ENCODE assay signal across 15 cellular contexts in the genomic region with DNA sequence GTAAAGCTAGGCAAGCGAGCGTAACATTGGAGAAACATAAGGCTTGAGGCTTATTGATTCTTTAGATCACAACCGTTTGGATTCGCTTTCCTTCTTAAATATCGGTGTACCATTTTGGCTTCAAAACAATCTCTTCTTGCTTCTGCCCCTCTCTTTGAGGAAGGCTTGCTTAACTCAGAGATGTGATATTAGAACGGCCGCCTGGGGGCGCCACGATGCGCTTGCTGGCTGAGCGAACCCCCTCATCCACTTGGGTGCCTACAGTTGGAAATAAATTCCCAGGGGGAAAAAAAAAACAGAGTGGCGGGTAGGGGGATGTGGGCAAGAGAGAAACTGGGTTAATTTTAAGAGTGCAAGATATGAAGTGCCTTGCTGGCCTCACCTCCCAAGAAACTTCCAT.
DNase-seq lines count a peak whose midpoint lies in the region; ATAC-seq and TF ChIP-seq lines count a peak whose summit lies in the region.
"Had no signal": no experiment of that assay in that cellular context is flagged by ENCODE, and none has a peak within 500 bp of the region (broad histone marks: within the 10 kb centered on the region; RNA-seq: fewer than 3 reads in every experiment).

No MANE protein-coding gene starts in this region.

- H3K4me3 ChIP-seq in choroid plexus epithelial cell (ENCODE audit: low read depth, low read length) (no peak overlapping the region), neural cell (ENCODE audit: low read length) (no peak overlapping the region), stomach (no peak overlapping the region)

- no peak for ATAC-seq in activated CD8-positive, alpha-beta memory T cell treated with anti-CD3 and anti-CD28 coated beads, Interleukin-2, amount 10 ng/mL, durations not matched to agents 7 days and 5 days
- ATAC-seq: left ventricle myocardium superior had no signal

- no peaks in the 10 kb centered on the region for H3K27me3 ChIP-seq in neural cell (ENCODE audit: insufficient read depth, low read depth, low read length)
- H3K27me3 ChIP-seq in stomach = no peaks in the 10 kb centered on the region

- H3K27ac Mint-ChIP-seq in activated CD8-positive, alpha-beta memory T cell treated with anti-CD3 and anti-CD28 coated beads, Interleukin-2, amount 10 ng/mL, durations not matched to agents 7 days and 5 days = no peak overlapping the region

- CTCF ChIA-PET in activated CD8-positive, alpha-beta memory T cell treated with anti-CD3 and anti-CD28 coated beads, Interleukin-2, amount 10 ng/mL, durations not matched to agents 7 days and 5 days (lab: Charles Lee) = no interaction called here

- intact Hi-C loops in stomach (cut with DNase I; ENCODE audit: low total_unique reads) = no loop called here

- no peaks in the 10 kb centered on the region for H3K79me2 ChIP-seq in neural cell (replicated peaks; ENCODE audit: insufficient read depth, low read length)

- H4K20me1 ChIP-seq in neural cell (ENCODE audit: insufficient read depth) = no peaks in the 10 kb centered on the region

- H3K4me1 ChIP-seq in stomach = no peaks in the 10 kb centered on the region

- H3K36me3 ChIP-seq in neural cell (ENCODE audit: insufficient read depth, low read length) (peaks cover 35% of the 10 kb centered on the region), stomach (peaks cover 0 to 64% (median 42%) of the 10 kb centered on the region in 4 donors)

- no peak for TF ChIP-seq EP300 in neural cell (conservative IDR thresholded peaks at IDR 0.05; ENCODE audit: poor library complexity, severe bottlenecking)
- TF ChIP-seq EP300 in stomach (IDR thresholded peaks at IDR 0.05) = no peak

- WGBS in stomach, 5 donors = 71 to 80% (median 75%) methylated on average over 12 of the region's 12 CpGs

- DNase-seq in DMS 273 (lab: John Stamatoyannopoulos, UW; ENCODE audit: unreplicated experiment) (peak; percentile 10), DMS 273 treated with DMSO at 0.1 percent for 48 hours (lab: John Stamatoyannopoulos, UW) (no peak), choroid plexus epithelial cell (ENCODE audit: low read depth) (no peak), stomach (no peak), COLO829 (ENCODE audit: low spot score) (no peak)
- DNase-seq in activated CD8-positive, alpha-beta memory T cell treated with anti-CD3 and anti-CD28 coated beads, Interleukin-2, amount 10 ng/mL, durations not matched to agents 7 days and 5 days = no peak
- DNase-seq: 8988T; activated CD8-positive, alpha-beta memory T cell treated with anti-CD3 and anti-CD28 coated beads for 24 hours; activated naive CD4-positive, alpha-beta T cell treated with Interleukin-2 at 50 U/mL for 16 hours; cortex of kidney; left ventricle myocardium superior; T1000 had no signal

- no peak for TF ChIP-seq POLR2A in stomach (IDR thresholded peaks at IDR 0.05)

- peak; percentile 41 for TF ChIP-seq CTCF in LNCAP (IDR thresholded peaks at IDR 0.05)
- TF ChIP-seq CTCF in choroid plexus epithelial cell (conservative IDR thresholded peaks at IDR 0.05; ENCODE audit: low read depth, low read length) = peak; percentile 41
- peak; percentile 41 for TF ChIP-seq CTCF in neural cell (IDR thresholded peaks at IDR 0.05; ENCODE audit: poor library complexity, severe bottlenecking)
- TF ChIP-seq CTCF in stomach (IDR thresholded peaks at IDR 0.05) = no peak

- H3K9me3 ChIP-seq in neural cell (ENCODE audit: low read length) = no peaks in the 10 kb centered on the region
- H3K9me3 ChIP-seq in stomach = no peaks in the 10 kb centered on the region

- H3K4me1 Mint-ChIP-seq in activated CD8-positive, alpha-beta memory T cell treated with anti-CD3 and anti-CD28 coated beads, Interleukin-2, amount 10 ng/mL, durations not matched to agents 7 days and 5 days = no peaks in the 10 kb centered on the region

- no peak overlapping the region for H3K4me2 ChIP-seq in neural cell (ENCODE audit: low read length)
- H3K4me2 ChIP-seq: KMS-11 had no signal

- H2AFZ ChIP-seq in neural cell (ENCODE audit: low read depth, low read length) = no peak overlapping the region

- TF ChIP-seq RAD21 in neural cell (conservative IDR thresholded peaks at IDR 0.05) = no peak

- H3K9me3 Mint-ChIP-seq in activated CD8-positive, alpha-beta memory T cell treated with anti-CD3 and anti-CD28 coated beads, Interleukin-2, amount 10 ng/mL, durations not matched to agents 7 days and 5 days (ENCODE audit: low read depth) = no peaks in the 10 kb centered on the region

- H3K4me3 Mint-ChIP-seq in activated CD8-positive, alpha-beta memory T cell treated with anti-CD3 and anti-CD28 coated beads, Interleukin-2, amount 10 ng/mL, durations not matched to agents 7 days and 5 days = no peak overlapping the region

- H3F3A ChIP-seq in neural cell (ENCODE audit: insufficient read depth, low read length, poor library complexity, severe bottlenecking) = peaks cover 3% of the 10 kb centered on the region

- no peaks in the 10 kb centered on the region for H3K9me2 ChIP-seq in neural cell (ENCODE audit: insufficient read depth, low read length)

- H3K27me3 Mint-ChIP-seq in activated CD8-positive, alpha-beta memory T cell treated with anti-CD3 and anti-CD28 coated beads, Interleukin-2, amount 10 ng/mL, durations not matched to agents 7 days and 5 days = peaks cover 3% of the 10 kb centered on the region

- no peaks in the 10 kb centered on the region for H3K36me3 Mint-ChIP-seq in activated CD8-positive, alpha-beta memory T cell treated with anti-CD3 and anti-CD28 coated beads, Interleukin-2, amount 10 ng/mL, durations not matched to agents 7 days and 5 days

- no peak overlapping the region for H3K9ac ChIP-seq in neural cell (ENCODE audit: low read length)
- H3K9ac ChIP-seq: KMS-11 had no signal

- H3K27ac ChIP-seq in neural cell (ENCODE audit: low read length) = no peak overlapping the region
- H3K27ac ChIP-seq in stomach = no peak overlapping the region
- H3K27ac ChIP-seq: KMS-11 had no signal

TF ChIP-seq in neural cell, 6 proteins besides CTCF, POLR2A, EP300 and RAD21:
- no peak for TF ChIP-seq TAF1 (IDR thresholded peaks at IDR 0.05; ENCODE audit: low read depth)
- no peak for TF ChIP-seq EZH2 (IDR thresholded peaks at IDR 0.05; ENCODE audit: borderline replicate concordance, insufficient read depth, low read length, poor library complexity, severe bottlenecking)
- no peak for TF ChIP-seq SMC3 (conservative IDR thresholded peaks at IDR 0.05; ENCODE audit: poor library complexity)
- TF ChIP-seq, protein P1, sequence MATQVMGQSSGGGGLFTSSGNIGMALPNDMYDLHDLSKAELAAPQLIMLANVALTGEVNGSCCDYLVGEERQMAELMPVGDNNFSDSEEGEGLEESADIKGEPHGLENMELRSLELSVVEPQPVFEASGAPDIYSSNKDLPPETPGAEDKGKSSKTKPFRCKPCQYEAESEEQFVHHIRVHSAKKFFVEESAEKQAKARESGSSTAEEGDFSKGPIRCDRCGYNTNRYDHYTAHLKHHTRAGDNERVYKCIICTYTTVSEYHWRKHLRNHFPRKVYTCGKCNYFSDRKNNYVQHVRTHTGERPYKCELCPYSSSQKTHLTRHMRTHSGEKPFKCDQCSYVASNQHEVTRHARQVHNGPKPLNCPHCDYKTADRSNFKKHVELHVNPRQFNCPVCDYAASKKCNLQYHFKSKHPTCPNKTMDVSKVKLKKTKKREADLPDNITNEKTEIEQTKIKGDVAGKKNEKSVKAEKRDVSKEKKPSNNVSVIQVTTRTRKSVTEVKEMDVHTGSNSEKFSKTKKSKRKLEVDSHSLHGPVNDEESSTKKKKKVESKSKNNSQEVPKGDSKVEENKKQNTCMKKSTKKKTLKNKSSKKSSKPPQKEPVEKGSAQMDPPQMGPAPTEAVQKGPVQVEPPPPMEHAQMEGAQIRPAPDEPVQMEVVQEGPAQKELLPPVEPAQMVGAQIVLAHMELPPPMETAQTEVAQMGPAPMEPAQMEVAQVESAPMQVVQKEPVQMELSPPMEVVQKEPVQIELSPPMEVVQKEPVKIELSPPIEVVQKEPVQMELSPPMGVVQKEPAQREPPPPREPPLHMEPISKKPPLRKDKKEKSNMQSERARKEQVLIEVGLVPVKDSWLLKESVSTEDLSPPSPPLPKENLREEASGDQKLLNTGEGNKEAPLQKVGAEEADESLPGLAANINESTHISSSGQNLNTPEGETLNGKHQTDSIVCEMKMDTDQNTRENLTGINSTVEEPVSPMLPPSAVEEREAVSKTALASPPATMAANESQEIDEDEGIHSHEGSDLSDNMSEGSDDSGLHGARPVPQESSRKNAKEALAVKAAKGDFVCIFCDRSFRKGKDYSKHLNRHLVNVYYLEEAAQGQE (IDR thresholded peaks at IDR 0.05; ENCODE audit: borderline replicate concordance) = no peak
- no peak for TF ChIP-seq POLR2AphosphoS5 (IDR thresholded peaks at IDR 0.05)
- no peak for TF ChIP-seq MXI1 (conservative IDR thresholded peaks at IDR 0.05; ENCODE audit: poor library complexity, severe bottlenecking)

Comparison
In these comparisons a context has a peak if more than half of its experiments do, and no peak if none do; other contexts are left out.
1. CTCF ChIP-seq: peak in LNCAP (single experiment), choroid plexus epithelial cell (single experiment) and neural cell (single experiment); none in stomach (0 of 7).